Comparison of ENCODE assay signal across 8 cellular contexts in genomic region chr22:30262917-30263741, GRCh38. TPM values are rescaled to one million over a fixed set of nuclear protein-coding genes. Genes with fewer than 3 reads are reported as not detected.
DNase-seq lines count a peak whose midpoint lies in the region; ATAC-seq and TF ChIP-seq lines count a peak whose summit lies in the region.

No MANE protein-coding gene starts in this region.

- peaks cover 0 to 47% (median 12%) of the 10 kb centered on the region in 4 donors for H3K4me1 Mint-ChIP-seq in CD4-positive, CD25-positive, alpha-beta regulatory T cell

- ATAC-seq in CD4-positive, CD25-positive, alpha-beta regulatory T cell (ENCODE audit: low read depth in 2 of 2): no peak
- no peak for ATAC-seq in GM19324 (IDR thresholded peaks at IDR 0.05; ENCODE audit: low FRiP score, unreplicated experiment)

- TF ChIP-seq CTCF in uterus (IDR thresholded peaks at IDR 0.05): peak; percentile 94 to 98 (median 94)

- H3K4me3 ChIP-seq in CD4-positive, CD25-positive, alpha-beta regulatory T cell (ENCODE audit: low read depth, low read length): no peak overlapping the region
- H3K4me3 ChIP-seq in SJSA1: no peak overlapping the region
- no peak overlapping the region for H3K4me3 ChIP-seq in uterus

- peaks cover 6% of the 10 kb centered on the region for H3K36me3 Mint-ChIP-seq in CD4-positive, CD25-positive, alpha-beta regulatory T cell

- H3K9me3 Mint-ChIP-seq in CD4-positive, CD25-positive, alpha-beta regulatory T cell: no peaks in the 10 kb centered on the region

- DNase-seq in CD4-positive, CD25-positive, alpha-beta regulatory T cell: peak; percentile 71 to 76 (median 74)
- DNase-seq in HuH-7 (ENCODE audit: low spot score): peak; percentile 94
- DNase-seq in SJSA1 (ENCODE audit: low read depth in 1 of 2, low spot score in 2 of 2): peak; percentile 64 to 77
- peak; percentile 83 for DNase-seq in activated naive CD4-positive, alpha-beta T cell treated with Interleukin-2 at 50 U/mL for 16 hours
- DNase-seq in head of caudate nucleus: peak; percentile 60 to 92 (median 82)
- peak; percentile 91 for DNase-seq in posterior vena cava (ENCODE audit: low spot score)
- DNase-seq in uterus: peak; percentile 74 to 78

- peak overlapping the region; percentile 53 for H3K27ac ChIP-seq in CD4-positive, CD25-positive, alpha-beta regulatory T cell (ENCODE audit: insufficient read depth, low read length, poor library complexity, severe bottlenecking)
- no peak overlapping the region for H3K27ac ChIP-seq in SJSA1
- H3K27ac ChIP-seq in uterus: no peak overlapping the region

- H3K27me3 Mint-ChIP-seq in CD4-positive, CD25-positive, alpha-beta regulatory T cell: no peaks in the 10 kb centered on the region

- H3K36me3 ChIP-seq in CD4-positive, CD25-positive, alpha-beta regulatory T cell (ENCODE audit: control insufficient read depth, insufficient read depth, low read length): no peaks in the 10 kb centered on the region
- H3K36me3 ChIP-seq in SJSA1: no peaks in the 10 kb centered on the region
- no peaks in the 10 kb centered on the region for H3K36me3 ChIP-seq in uterus

- H3K4me3 Mint-ChIP-seq in CD4-positive, CD25-positive, alpha-beta regulatory T cell: peak overlapping the region; percentile 78 to 92 (median 82)

- H3K9me3 ChIP-seq in CD4-positive, CD25-positive, alpha-beta regulatory T cell (ENCODE audit: control insufficient read depth in 2 of 2, low read length in 2 of 2): no peaks in the 10 kb centered on the region
- H3K9me3 ChIP-seq in SJSA1 (replicated peaks) (no peaks in the 10 kb centered on the region), uterus (no peaks in the 10 kb centered on the region)

- intact Hi-C loops in head of caudate nucleus (cut with DNase I): no loop called here
- intact Hi-C loops in posterior vena cava (cut with DNase I): loop anchor here (2.0 kb wide), 1 partner anchor 124 kb away; the partner anchor contains the start of gene RNF215 (in 2 of the 2)
- intact Hi-C loops in uterus (cut with DNase I; ENCODE audit: low total_unique reads): loop anchor here (5.0 kb wide), 1 partner anchor 124 kb away; the partner anchor contains the start of gene RNF215

- H3K4me1 ChIP-seq in CD4-positive, CD25-positive, alpha-beta regulatory T cell (ENCODE audit: control insufficient read depth, insufficient read depth, low read length, poor library complexity, severe bottlenecking): peaks cover 53% of the 10 kb centered on the region
- H3K4me1 ChIP-seq in SJSA1 (replicated peaks): peaks cover 8% of the 10 kb centered on the region
- H3K4me1 ChIP-seq in uterus: peaks cover 0 to 5% of the 10 kb centered on the region in 2 donors

- H3K27me3 ChIP-seq in CD4-positive, CD25-positive, alpha-beta regulatory T cell (ENCODE audit: control insufficient read depth, insufficient read depth, low read length): no peaks in the 10 kb centered on the region
- H3K27me3 ChIP-seq in SJSA1 (replicated peaks) (no peaks in the 10 kb centered on the region), uterus (no peaks in the 10 kb centered on the region)

- H3K27ac Mint-ChIP-seq in CD4-positive, CD25-positive, alpha-beta regulatory T cell: peak overlapping the region in 2 of 3 donors; percentile 79 to 92

- no peak for TF ChIP-seq POLR2A in uterus (IDR thresholded peaks at IDR 0.05)

RNA-seq across cellular contexts. Expression of gene OSM, which starts 3.5 kb away (rescaled TPM):
- total RNA-seq in CD4-positive, CD25-positive, alpha-beta regulatory T cell: 24.0 TPM
- 1 to 10 TPM; 2.4 to 7.0 (median 4.8) TPM for polyA plus RNA-seq in CD4-positive, CD25-positive, alpha-beta regulatory T cell
- not detected in 2 replicates for total RNA-seq in SJSA1 (2014; rRNA removed; shearing (Covaris generic))
- total RNA-seq in posterior vena cava (1 to 10 TPM; 1.0 to 2.0 TPM), uterus (1 to 10 TPM in 1 of 4 donors, under 1 TPM in 2, not detected in 1; 0.76 to 8.8 (median 0.76) TPM)

RNA-seq across cellular contexts. Expression of gene LIF, which starts 16.6 kb away (rescaled TPM):
- 0.96 TPM for total RNA-seq in CD4-positive, CD25-positive, alpha-beta regulatory T cell
- not detected for polyA plus RNA-seq in CD4-positive, CD25-positive, alpha-beta regulatory T cell
- 1.4 and 5.5 TPM in 2 replicates for total RNA-seq in SJSA1 (2014; rRNA removed; shearing (Covaris generic))
- total RNA-seq in posterior vena cava (1 to 10 TPM; 2.6 to 8.1 TPM), uterus (1 to 10 TPM in 2 of 4 donors, under 1 TPM in 1, not detected in 1; under 0.01 to 3.0 (median 1.5) TPM)

RNA-seq across cellular contexts. Expression of gene CASTOR1, which starts 26.2 kb away (rescaled TPM):
- 18.7 TPM for total RNA-seq in CD4-positive, CD25-positive, alpha-beta regulatory T cell
- 10 to 100 TPM; 10.9 to 16.4 (median 12.1) TPM for polyA plus RNA-seq in CD4-positive, CD25-positive, alpha-beta regulatory T cell
- total RNA-seq in SJSA1 (2014; rRNA removed; shearing (Covaris generic)): 9.1 and 10.8 TPM in 2 replicates
- total RNA-seq in posterior vena cava: 10 to 100 TPM in 1 of 2 donors, 1 to 10 TPM in 1; 9.8 to 14.3 TPM
- total RNA-seq in uterus: 10 to 100 TPM; 15.8 to 67.1 (median 27.7) TPM
